ENCODE assay signal across 13 cellular contexts in genomic region chr17:4585203-4585939, GRCh38. TPM values are rescaled to one million over a fixed set of nuclear protein-coding genes. Genes with fewer than 3 reads are reported as not detected.
DNase-seq lines count a peak whose midpoint lies in the region; ATAC-seq and TF ChIP-seq lines count a peak whose summit lies in the region.
"Had no signal": no experiment of that assay in that cellular context is flagged by ENCODE, and none has a peak within 500 bp of the region (broad histone marks: within the 10 kb centered on the region; RNA-seq: fewer than 3 reads in every experiment).

No MANE protein-coding gene starts in this region.

- H3K4me2 ChIP-seq in Karpas-422 (ENCODE audit: low read depth, low read length, poor library complexity, severe bottlenecking): no peak overlapping the region

- H3K79me2 ChIP-seq in Karpas-422 (ENCODE audit: low read length): no peaks in the 10 kb centered on the region

- H3K36me3 ChIP-seq in left ventricle myocardium inferior (no peaks in the 10 kb centered on the region), endodermal cell (ENCODE audit: control insufficient read depth, insufficient read depth, low read length) (no peaks in the 10 kb centered on the region), urinary bladder (ENCODE audit: insufficient read depth) (no peaks in the 10 kb centered on the region), Karpas-422 (ENCODE audit: insufficient read depth, low read length) (no peaks in the 10 kb centered on the region)
- H3K36me3 ChIP-seq in naive thymus-derived CD4-positive, alpha-beta T cell (ENCODE audit: control insufficient read depth in 2 of 3, insufficient read depth in 3 of 3, low read length in 3 of 3): no peaks in the 10 kb centered on the region
- H3K36me3 ChIP-seq: BE2C, SJSA1 had no signal

- ATAC-seq in Right ventricle myocardium superior (ENCODE audit: poor library complexity): no peak
- ATAC-seq in naive thymus-derived CD4-positive, alpha-beta T cell: no peak
- no peak for ATAC-seq in GM18498 (IDR thresholded peaks at IDR 0.05; ENCODE audit: unreplicated experiment)

- H3K36me3 Mint-ChIP-seq in endodermal cell (ENCODE audit: low read depth): no peaks in the 10 kb centered on the region
- H3K36me3 Mint-ChIP-seq in naive thymus-derived CD4-positive, alpha-beta T cell: no peaks in the 10 kb centered on the region
- H3K36me3 Mint-ChIP-seq in activated T-helper 2 cell treated with anti-CD3 and anti-CD28 coated beads, Interferon-gamma antibody, Interleukin-2, Interleukin-4, amounts not matched to agents 10 μg/mL and 5 μg/mL and 100 μg/mL, durations not matched to agents 14 hours and 24 hours and 36 hours (ENCODE audit: low read depth): no peaks in the 10 kb centered on the region

- H2AFZ ChIP-seq in Karpas-422 (ENCODE audit: low read length): no peak overlapping the region

- H3K4me1 Mint-ChIP-seq in endodermal cell: peaks cover 5% of the 10 kb centered on the region
- peaks cover 2 to 11% (median 5%) of the 10 kb centered on the region in 7 donors for H3K4me1 Mint-ChIP-seq in naive thymus-derived CD4-positive, alpha-beta T cell
- peaks cover 2% of the 10 kb centered on the region for H3K4me1 Mint-ChIP-seq in activated T-helper 2 cell treated with anti-CD3 and anti-CD28 coated beads, Interferon-gamma antibody, Interleukin-2, Interleukin-4, amounts not matched to agents 10 μg/mL and 5 μg/mL and 100 μg/mL, durations not matched to agents 14 hours and 24 hours and 36 hours (ENCODE audit: low read depth)

- peak overlapping the region; percentile 72 for H3K4me3 ChIP-seq in left ventricle myocardium inferior
- no peak overlapping the region for H3K4me3 ChIP-seq in endodermal cell (ENCODE audit: low read length)
- H3K4me3 ChIP-seq in naive thymus-derived CD4-positive, alpha-beta T cell (ENCODE audit: low read length): no peak overlapping the region
- H3K4me3 ChIP-seq in urinary bladder (ENCODE audit: low read depth, low read length): peak overlapping the region; percentile 43
- no peak overlapping the region for H3K4me3 ChIP-seq in Karpas-422 (ENCODE audit: low read length)
- H3K4me3 ChIP-seq: SJSA1 had no signal

- H3K27ac ChIP-seq in left ventricle myocardium inferior (replicated peaks) (peak overlapping the region; percentile 93), endodermal cell (ENCODE audit: low read depth, low read length) (no peak overlapping the region), urinary bladder (ENCODE audit: low read depth) (no peak overlapping the region), Karpas-422 (ENCODE audit: low read length) (no peak overlapping the region)
- no peak overlapping the region for H3K27ac ChIP-seq in naive thymus-derived CD4-positive, alpha-beta T cell (ENCODE audit: low read depth, low read length)
- H3K27ac ChIP-seq: SJSA1 had no signal

- H3K9me2 ChIP-seq in Karpas-422 (replicated peaks; ENCODE audit: insufficient read depth, low read length): no peaks in the 10 kb centered on the region

- no peak for DNase-seq in left ventricle myocardium inferior
- no peak for DNase-seq in Right ventricle myocardium superior
- peak; percentile 51 for DNase-seq in endodermal cell
- no peak for DNase-seq in naive thymus-derived CD4-positive, alpha-beta T cell
- DNase-seq in activated T-helper 2 cell treated with anti-CD3 and anti-CD28 coated beads, Interferon-gamma antibody, Interleukin-2, Interleukin-4, amounts not matched to agents 10 μg/mL and 5 μg/mL and 100 μg/mL, durations not matched to agents 14 hours and 24 hours and 36 hours (ENCODE audit: low spot score): no peak
- DNase-seq in Karpas-422: no peak
- DNase-seq: BE2C, NCI-H226 had no signal

- no peak overlapping the region for H3K27ac Mint-ChIP-seq in endodermal cell
- H3K27ac Mint-ChIP-seq in naive thymus-derived CD4-positive, alpha-beta T cell: no peak overlapping the region
- no peak overlapping the region for H3K27ac Mint-ChIP-seq in activated T-helper 2 cell treated with anti-CD3 and anti-CD28 coated beads, Interferon-gamma antibody, Interleukin-2, Interleukin-4, amounts not matched to agents 10 μg/mL and 5 μg/mL and 100 μg/mL, durations not matched to agents 14 hours and 24 hours and 36 hours
- H3K27ac Mint-ChIP-seq: IgD-negative memory B cell had no signal

- H3K9me3 Mint-ChIP-seq in endodermal cell: no peaks in the 10 kb centered on the region
- H3K9me3 Mint-ChIP-seq in naive thymus-derived CD4-positive, alpha-beta T cell: peaks cover 0 to 2% (median 0%) of the 10 kb centered on the region in 11 donors
- H3K9me3 Mint-ChIP-seq in activated T-helper 2 cell treated with anti-CD3 and anti-CD28 coated beads, Interferon-gamma antibody, Interleukin-2, Interleukin-4, amounts not matched to agents 10 μg/mL and 5 μg/mL and 100 μg/mL, durations not matched to agents 14 hours and 24 hours and 36 hours: no peaks in the 10 kb centered on the region
- H3K9me3 Mint-ChIP-seq: IgD-negative memory B cell had no signal

- peak overlapping the region; percentile 50 for H3K4me3 Mint-ChIP-seq in endodermal cell
- peak overlapping the region in 8 of 10 donors; percentile 27 to 83 (median 52) for H3K4me3 Mint-ChIP-seq in naive thymus-derived CD4-positive, alpha-beta T cell
- no peak overlapping the region for H3K4me3 Mint-ChIP-seq in activated T-helper 2 cell treated with anti-CD3 and anti-CD28 coated beads, Interferon-gamma antibody, Interleukin-2, Interleukin-4, amounts not matched to agents 10 μg/mL and 5 μg/mL and 100 μg/mL, durations not matched to agents 14 hours and 24 hours and 36 hours (ENCODE audit: low read depth)

- 52 to 60% methylated on average over 11 to 28 of the region's 28 CpGs for WGBS in endodermal cell (ENCODE audit: insufficient coverage in 1 of 2, insufficient read length in 1 of 2), 2 experiments
- WGBS in urinary bladder: 61% methylated on average over 28 of the region's 28 CpGs

- TF ChIP-seq CTCF in left ventricle myocardium inferior (IDR thresholded peaks at IDR 0.05; ENCODE audit: borderline replicate concordance) (no peak), endodermal cell (conservative IDR thresholded peaks at IDR 0.05) (no peak)

- POLR2A ChIA-PET in naive thymus-derived CD4-positive, alpha-beta T cell (lab: Charles Lee): no interaction called here

- CTCF ChIA-PET in naive thymus-derived CD4-positive, alpha-beta T cell (lab: Charles Lee): interaction anchor here (0.5 kb wide), 1 partner anchor 1940 kb away, joined by 4 read pairs; no protein-coding TSS in a partner anchor

- H3K27me3 ChIP-seq in left ventricle myocardium inferior (ENCODE audit: low read depth) (peaks cover 39% of the 10 kb centered on the region), endodermal cell (ENCODE audit: control insufficient read depth, insufficient read depth, low read length, poor library complexity, severe bottlenecking) (peaks cover 50% of the 10 kb centered on the region), Karpas-422 (ENCODE audit: low read length) (no peaks in the 10 kb centered on the region)
- H3K27me3 ChIP-seq in naive thymus-derived CD4-positive, alpha-beta T cell (ENCODE audit: control insufficient read depth in 2 of 2, insufficient read depth in 2 of 2, low read length in 2 of 2): peaks cover 0 to 5% of the 10 kb centered on the region in 2 donors

- H3K9me3 ChIP-seq in left ventricle myocardium inferior (replicated peaks): no peaks in the 10 kb centered on the region
- H3K9me3 ChIP-seq in endodermal cell (ENCODE audit: control insufficient read depth, low read length): no peaks in the 10 kb centered on the region
- H3K9me3 ChIP-seq in naive thymus-derived CD4-positive, alpha-beta T cell (ENCODE audit: control insufficient read depth in 2 of 3, low read length in 3 of 3): no peaks in the 10 kb centered on the region
- H3K9me3 ChIP-seq in Karpas-422 (ENCODE audit: low read length): no peaks in the 10 kb centered on the region
- H3K9me3 ChIP-seq: SJSA1 had no signal

- peaks cover 62% of the 10 kb centered on the region for H3K27me3 Mint-ChIP-seq in endodermal cell (ENCODE audit: insufficient read depth)
- peaks cover 27 to 50% (median 34%) of the 10 kb centered on the region in 5 donors for H3K27me3 Mint-ChIP-seq in naive thymus-derived CD4-positive, alpha-beta T cell
- peaks cover 43% of the 10 kb centered on the region for H3K27me3 Mint-ChIP-seq in activated T-helper 2 cell treated with anti-CD3 and anti-CD28 coated beads, Interferon-gamma antibody, Interleukin-2, Interleukin-4, amounts not matched to agents 10 μg/mL and 5 μg/mL and 100 μg/mL, durations not matched to agents 14 hours and 24 hours and 36 hours (ENCODE audit: low read depth)

- intact Hi-C loops in left ventricle myocardium inferior (cut with micrococcal nuclease) (no loop called here), Right ventricle myocardium superior (cut with DNase I) (no loop called here)
- intact Hi-C loops in naive thymus-derived CD4-positive, alpha-beta T cell (cut with micrococcal nuclease): no loop called here
- intact Hi-C loops in activated T-helper 2 cell treated with anti-CD3 and anti-CD28 coated beads, Interferon-gamma antibody, Interleukin-2, Interleukin-4, amounts not matched to agents 10 μg/mL and 5 μg/mL and 100 μg/mL, durations not matched to agents 14 hours and 24 hours and 36 hours (cut with micrococcal nuclease): no loop called here

- no peak overlapping the region for H3K9ac ChIP-seq in endodermal cell (ENCODE audit: extremely low read depth, low read length, poor library complexity, severe bottlenecking)
- no peak overlapping the region for H3K9ac ChIP-seq in Karpas-422 (ENCODE audit: low read length)

- no peaks in the 10 kb centered on the region for H4K20me1 ChIP-seq in Karpas-422 (ENCODE audit: insufficient read depth, low read depth, low read length)

- H3K4me1 ChIP-seq in left ventricle myocardium inferior: peaks cover 76% of the 10 kb centered on the region
- no peaks in the 10 kb centered on the region for H3K4me1 ChIP-seq in endodermal cell (ENCODE audit: control insufficient read depth, insufficient read depth, low read length)
- no peaks in the 10 kb centered on the region for H3K4me1 ChIP-seq in naive thymus-derived CD4-positive, alpha-beta T cell (ENCODE audit: control insufficient read depth in 2 of 2, insufficient read depth in 2 of 2, low read length in 2 of 2)
- H3K4me1 ChIP-seq in urinary bladder (ENCODE audit: insufficient read depth): no peaks in the 10 kb centered on the region
- no peaks in the 10 kb centered on the region for H3K4me1 ChIP-seq in Karpas-422 (ENCODE audit: low read length)

RNA-seq across cellular contexts. Expression of gene SMTNL2, which starts 1.0 kb away (rescaled TPM):
- total RNA-seq in left ventricle myocardium inferior: 33.4 TPM
- total RNA-seq in Right ventricle myocardium superior: 40.4 TPM
- total RNA-seq in endodermal cell: under 1 TPM; 0.51 to 0.79 TPM
- 2.5 TPM for polyA plus RNA-seq in endodermal cell (2013, experiment 1 of 2)
- 3.0 TPM for polyA plus RNA-seq in endodermal cell (2013, experiment 2 of 2)
- total RNA-seq in naive thymus-derived CD4-positive, alpha-beta T cell: not detected
- polyA plus RNA-seq in naive thymus-derived CD4-positive, alpha-beta T cell: not detected
- 8.0 TPM for total RNA-seq in urinary bladder
- polyA plus RNA-seq in urinary bladder: 5.0 TPM
- total RNA-seq in activated T-helper 2 cell treated with anti-CD3 and anti-CD28 coated beads, Interferon-gamma antibody, Interleukin-2, Interleukin-4, amounts not matched to agents 10 μg/mL and 5 μg/mL and 100 μg/mL, durations not matched to agents 14 hours and 24 hours and 36 hours: not detected in 2 replicates
- total RNA-seq in Karpas-422 (2014; rRNA removed; shearing (Covaris generic); ENCODE audit: low replicate concordance): 0.45 TPM in 1 of 2 replicates, not detected in the other
- total RNA-seq: SJSA1 had no signal
- polyA plus RNA-seq: IgD-negative memory B cell had no signal

RNA-seq across cellular contexts. Expression of gene GGT6, which starts 25.0 kb away (rescaled TPM):
- total RNA-seq in left ventricle myocardium inferior: not detected
- not detected for total RNA-seq in Right ventricle myocardium superior
- total RNA-seq in endodermal cell: not detected
- not detected for polyA plus RNA-seq in endodermal cell (2013, experiment 1 of 2)
- polyA plus RNA-seq in endodermal cell (2013, experiment 2 of 2): not detected
- not detected for total RNA-seq in naive thymus-derived CD4-positive, alpha-beta T cell
- not detected for polyA plus RNA-seq in naive thymus-derived CD4-positive, alpha-beta T cell
- 13.0 TPM for total RNA-seq in urinary bladder
- 11.5 TPM for polyA plus RNA-seq in urinary bladder
- not detected in 2 replicates for total RNA-seq in activated T-helper 2 cell treated with anti-CD3 and anti-CD28 coated beads, Interferon-gamma antibody, Interleukin-2, Interleukin-4, amounts not matched to agents 10 μg/mL and 5 μg/mL and 100 μg/mL, durations not matched to agents 14 hours and 24 hours and 36 hours
- total RNA-seq in Karpas-422 (2014; rRNA removed; shearing (Covaris generic); ENCODE audit: low replicate concordance): not detected in 2 replicates
- total RNA-seq: frontal cortex, SJSA1 had no signal
- polyA plus RNA-seq: IgD-negative memory B cell had no signal

RNA-seq across cellular contexts. Expression of gene MYBBP1A, which starts 30.2 kb away (rescaled TPM):
- total RNA-seq in left ventricle myocardium inferior: 21.3 TPM
- total RNA-seq in Right ventricle myocardium superior: 18.8 TPM
- total RNA-seq in endodermal cell: 10 to 100 TPM; 55.6 to 70.9 TPM
- 31.3 TPM for polyA plus RNA-seq in endodermal cell (2013, experiment 1 of 2)
- polyA plus RNA-seq in endodermal cell (2013, experiment 2 of 2): 24.9 TPM
- total RNA-seq in naive thymus-derived CD4-positive, alpha-beta T cell: 10 to 100 TPM; 59.8 to 81.8 (median 77.9) TPM
- 10 to 100 TPM; 21.0 to 42.8 TPM for polyA plus RNA-seq in naive thymus-derived CD4-positive, alpha-beta T cell
- 20.7 TPM for total RNA-seq in urinary bladder
- polyA plus RNA-seq in urinary bladder: 29.8 TPM
- total RNA-seq in activated T-helper 2 cell treated with anti-CD3 and anti-CD28 coated beads, Interferon-gamma antibody, Interleukin-2, Interleukin-4, amounts not matched to agents 10 μg/mL and 5 μg/mL and 100 μg/mL, durations not matched to agents 14 hours and 24 hours and 36 hours: 136 and 137 TPM in 2 replicates
- total RNA-seq in Karpas-422 (2014; rRNA removed; shearing (Covaris generic); ENCODE audit: low replicate concordance): 48.2 and 76.6 TPM in 2 replicates

RNA-seq across cellular contexts. Expression of gene ALOX15, which starts 56.1 kb away (rescaled TPM):
- total RNA-seq in left ventricle myocardium inferior (0.33 TPM), Right ventricle myocardium superior (not detected), endodermal cell (not detected), urinary bladder (2.6 TPM)
- polyA plus RNA-seq in endodermal cell (2013, experiment 1 of 2): 0.18 TPM
- not detected for polyA plus RNA-seq in endodermal cell (2013, experiment 2 of 2)
- under 1 TPM in 3 of 5 experiments, not detected in 2; 0.44 to 0.60 (median 0.50) TPM for total RNA-seq in naive thymus-derived CD4-positive, alpha-beta T cell
- polyA plus RNA-seq in naive thymus-derived CD4-positive, alpha-beta T cell: not detected
- 0.06 TPM for polyA plus RNA-seq in urinary bladder
- not detected in 2 replicates for total RNA-seq in activated T-helper 2 cell treated with anti-CD3 and anti-CD28 coated beads, Interferon-gamma antibody, Interleukin-2, Interleukin-4, amounts not matched to agents 10 μg/mL and 5 μg/mL and 100 μg/mL, durations not matched to agents 14 hours and 24 hours and 36 hours
- total RNA-seq in Karpas-422 (2014; rRNA removed; shearing (Covaris generic); ENCODE audit: low replicate concordance): 0.72 and 1.5 TPM in 2 replicates
- total RNA-seq: frontal cortex, SJSA1 had no signal

Comparison
In these comparisons a context has a peak if more than half of its experiments do, and no peak if none do; other contexts are left out.
1. H3K4me3 ChIP-seq: peak in left ventricle myocardium inferior (single experiment) and urinary bladder (single experiment); none in endodermal cell (single experiment), naive thymus-derived CD4-positive, alpha-beta T cell (single experiment) and Karpas-422 (single experiment).
2. RNA of gene GGT6, which starts 25.0 kb away (total RNA-seq): 13.0 TPM in urinary bladder (single experiment); not detected in left ventricle myocardium inferior (single experiment), not detected in Right ventricle myocardium superior (single experiment), not detected in endodermal cell, not detected in naive thymus-derived CD4-positive, alpha-beta T cell, not detected in activated T-helper 2 cell treated with anti-CD3 and anti-CD28 coated beads, Interferon-gamma antibody, Interleukin-2, Interleukin-4, amounts not matched to agents 10 μg/mL and 5 μg/mL and 100 μg/mL, durations not matched to agents 14 hours and 24 hours and 36 hours and not detected in Karpas-422; every median in the first group is over 10 times any median in the second.